Comparison of ENCODE assay signal across 8 cellular contexts in the genomic region with DNA sequence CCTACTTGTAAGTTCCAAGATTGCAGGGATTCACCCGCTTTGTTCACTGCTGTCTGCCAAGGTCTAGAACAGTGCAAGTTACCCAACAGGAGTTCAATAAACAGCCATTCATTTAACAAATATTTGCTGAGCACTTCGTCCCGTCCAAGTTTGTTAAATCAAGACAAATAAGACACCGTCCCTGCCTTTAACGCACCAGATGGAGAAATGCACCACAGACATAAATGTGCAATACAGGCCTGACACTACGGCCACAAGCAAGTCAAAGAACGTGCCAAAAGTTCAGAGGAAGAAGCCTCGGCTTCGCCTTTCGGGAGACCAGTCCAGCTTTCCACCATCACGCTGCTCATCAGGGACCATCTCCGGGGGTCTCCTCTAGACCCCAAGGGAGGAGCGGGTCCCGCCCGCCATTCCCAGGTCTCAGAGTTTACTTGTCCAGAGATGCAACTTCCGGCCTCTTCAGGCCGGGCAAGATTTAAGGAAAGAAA. TPM values are rescaled to one million over a fixed set of nuclear protein-coding genes. Genes with fewer than 3 reads are reported as not detected.
DNase-seq lines count a peak whose midpoint lies in the region; ATAC-seq and TF ChIP-seq lines count a peak whose summit lies in the region.

No MANE protein-coding gene starts in this region.

- intact Hi-C loops in colonic mucosa (cut with DNase I): loop anchor here (10.0 kb wide), 1 partner anchor 51 kb away; no protein-coding TSS in a partner anchor

- H3K9me3 ChIP-seq in colonic mucosa (no peaks in the 10 kb centered on the region), upper lobe of left lung (no peaks in the 10 kb centered on the region)

- in situ Hi-C loops in G401 (cut with HindIII; ENCODE audit: low sequenced_read_pairs): no loop called here

- peak; percentile 1 for ATAC-seq in GM21619 (IDR thresholded peaks at IDR 0.05; ENCODE audit: unreplicated experiment)
- ATAC-seq in upper lobe of left lung (ENCODE audit: low FRiP score in 2 of 2): peak in 1 of 2 donors; percentile 25

- H3K4me3 ChIP-seq in colonic mucosa (peak overlapping the region; percentile 72), upper lobe of left lung (peak overlapping the region; percentile 49 to 80 (median 68))

- no peak for TF ChIP-seq POLR2A in upper lobe of left lung (IDR thresholded peaks at IDR 0.05)

- peak overlapping the region; percentile 95 for H3K27ac ChIP-seq in colonic mucosa
- H3K27ac ChIP-seq in upper lobe of left lung: peak overlapping the region; percentile 76 to 93 (median 86)

- H3K9ac ChIP-seq in colonic mucosa (ENCODE audit: low read depth in 2 of 2, low read length in 2 of 2): peak overlapping the region; percentile 72 to 94

- TF ChIP-seq CTCF in colonic mucosa (IDR thresholded peaks at IDR 0.05) (no peak), upper lobe of left lung (IDR thresholded peaks at IDR 0.05) (no peak)

- DNase-seq in G401 (ENCODE audit: low spot score) (peak; percentile 51), NCI-H69 (lab: John Stamatoyannopoulos, UW) (peak; percentile 34), colonic mucosa (peak; percentile 51), medulla oblongata (ENCODE audit: extremely low spot score) (peak; percentile 61), upper lobe of left lung (no peak), glomerular visceral epithelial cell (ENCODE audit: extremely low spot score) (no peak), NCI-H1092 (lab: John Stamatoyannopoulos, UW) (no peak)

- H3K4me1 ChIP-seq in colonic mucosa (no peaks in the 10 kb centered on the region), upper lobe of left lung (peaks cover 19 to 38% (median 27%) of the 10 kb centered on the region in 4 donors)

- WGBS in upper lobe of left lung, 2 donors: 2 to 6% methylated on average over 7 to 17 of the region's 17 CpGs

- H3K36me3 ChIP-seq in colonic mucosa (peaks cover 14% of the 10 kb centered on the region), upper lobe of left lung (peaks cover 12 to 28% (median 23%) of the 10 kb centered on the region in 4 donors)

- no peaks in the 10 kb centered on the region for H3K27me3 ChIP-seq in colonic mucosa
- H3K27me3 ChIP-seq in upper lobe of left lung: no peaks in the 10 kb centered on the region

- no peak for TF ChIP-seq EP300 in upper lobe of left lung (IDR thresholded peaks at IDR 0.05)

RNA-seq across cellular contexts. Expression of gene C2orf76, which starts 0.4 kb away (rescaled TPM):
- 18.6 and 20.9 TPM in 2 replicates for total RNA-seq in G401 (2014; rRNA removed; shearing (Covaris generic))
- total RNA-seq in colonic mucosa (1 to 10 TPM; 4.7 to 6.6 TPM), upper lobe of left lung (10 to 100 TPM in 2 of 6 donors, 1 to 10 TPM in 3, not detected in 1; 3.3 to 14.7 (median 6.2) TPM)

RNA-seq across cellular contexts. Expression of gene DBI, which starts 0.6 kb away (rescaled TPM):
- 73.3 and 104 TPM in 2 replicates for total RNA-seq in G401 (2014; rRNA removed; shearing (Covaris generic))
- total RNA-seq in colonic mucosa (100 to 1,000 TPM; 275 to 291 TPM), upper lobe of left lung (100 to 1,000 TPM in 5 of 6 donors, 10 to 100 TPM in 1; 60.8 to 250 (median 159) TPM)

Comparison
In these comparisons a context has a peak if more than half of its experiments do, and no peak if none do; other contexts are left out.
1. DNase-seq: peak in G401 (single experiment), NCI-H69 (single experiment), colonic mucosa (single experiment) and medulla oblongata (single experiment); none in upper lobe of left lung (0 of 2), glomerular visceral epithelial cell (single experiment) and NCI-H1092 (single experiment).